In genomic region chr1:84720275-84720780, GRCh38 we compare ENCODE assay signal across 13 cellular contexts. TPM values are rescaled to one million over a fixed set of nuclear protein-coding genes. Genes with fewer than 3 reads are reported as not detected.
DNase-seq lines count a peak whose midpoint lies in the region; ATAC-seq and TF ChIP-seq lines count a peak whose summit lies in the region.
"Had no signal": no experiment of that assay in that cellular context is flagged by ENCODE, and none has a peak within 500 bp of the region (broad histone marks: within the 10 kb centered on the region; RNA-seq: fewer than 3 reads in every experiment).

No MANE protein-coding gene starts in this region.

- no peaks in the 10 kb centered on the region for H3K27me3 Mint-ChIP-seq in mesothelial cell of epicardium (ENCODE audit: low read depth)
- H3K27me3 Mint-ChIP-seq in activated T-helper 17 cell treated with anti-CD3 and anti-CD28 coated beads, Interleukin-2, amount 50 U/mL, for 72 hours: no peaks in the 10 kb centered on the region
- H3K27me3 Mint-ChIP-seq in glutamatergic neuron (ENCODE audit: unreplicated experiment): peaks cover 2% of the 10 kb centered on the region
- H3K27me3 Mint-ChIP-seq: activated naive CD8-positive, alpha-beta T cell had no signal

- intact Hi-C loops in tibial artery (cut with DNase I; ENCODE audit: low total_unique reads): no loop called here

- H3K9me3 ChIP-seq in tibial artery: no peaks in the 10 kb centered on the region

- ATAC-seq in activated T-helper 17 cell treated with anti-CD3 and anti-CD28 coated beads, Interleukin-2, amount 50 U/mL, for 72 hours (replicated peaks): no peak

- H3K4me1 Mint-ChIP-seq in mesothelial cell of epicardium (peaks cover 39% of the 10 kb centered on the region), glutamatergic neuron (ENCODE audit: low read depth, unreplicated experiment) (peaks cover 10% of the 10 kb centered on the region)
- peaks cover 5% of the 10 kb centered on the region for H3K4me1 Mint-ChIP-seq in activated T-helper 17 cell treated with anti-CD3 and anti-CD28 coated beads, Interleukin-2, amount 50 U/mL, for 72 hours

- H3K4me3 Mint-ChIP-seq in mesothelial cell of epicardium: no peak overlapping the region
- no peak overlapping the region for H3K4me3 Mint-ChIP-seq in activated T-helper 17 cell treated with anti-CD3 and anti-CD28 coated beads, Interleukin-2, amount 50 U/mL, for 72 hours
- H3K4me3 Mint-ChIP-seq in glutamatergic neuron (ENCODE audit: unreplicated experiment): no peak overlapping the region
- H3K4me3 Mint-ChIP-seq: activated naive CD8-positive, alpha-beta T cell had no signal

- no peaks in the 10 kb centered on the region for H3K9me3 Mint-ChIP-seq in mesothelial cell of epicardium
- H3K9me3 Mint-ChIP-seq in activated T-helper 17 cell treated with anti-CD3 and anti-CD28 coated beads, Interleukin-2, amount 50 U/mL, for 72 hours: no peaks in the 10 kb centered on the region
- no peaks in the 10 kb centered on the region for H3K9me3 Mint-ChIP-seq in glutamatergic neuron (ENCODE audit: unreplicated experiment)

- H3K27me3 ChIP-seq in tibial artery: no peaks in the 10 kb centered on the region

- H3K4me3 ChIP-seq in tibial artery: no peak overlapping the region
- H3K4me3 ChIP-seq: lung had no signal

- H3K27ac Mint-ChIP-seq in mesothelial cell of epicardium: peak overlapping the region; percentile 89
- no peak overlapping the region for H3K27ac Mint-ChIP-seq in activated T-helper 17 cell treated with anti-CD3 and anti-CD28 coated beads, Interleukin-2, amount 50 U/mL, for 72 hours
- H3K27ac Mint-ChIP-seq in glutamatergic neuron (ENCODE audit: unreplicated experiment): no peak overlapping the region
- H3K27ac Mint-ChIP-seq: activated naive CD8-positive, alpha-beta T cell had no signal

- H3K27ac ChIP-seq in tibial artery: peak overlapping the region; percentile 14 to 59
- H3K27ac ChIP-seq: 22Rv1, epithelial cell of prostate had no signal

- peak; percentile 56 for DNase-seq in DMS 273 (lab: John Stamatoyannopoulos, UW; ENCODE audit: unreplicated experiment)
- DNase-seq in DMS 273 treated with DMSO at 0.1 percent for 48 hours (lab: John Stamatoyannopoulos, UW): no peak
- DNase-seq in astrocyte of the hippocampus (ENCODE audit: low read depth, low spot score): peak; percentile 58
- DNase-seq in mesothelial cell of epicardium (ENCODE audit: low spot score in 2 of 2, unreplicated experiment in 2 of 2): no peak
- no peak for DNase-seq in tibial artery
- no peak for DNase-seq in SW480 (ENCODE audit: low spot score)
- no peak for DNase-seq in glutamatergic neuron
- DNase-seq: NCI-H1694 had no signal

- no peak for TF ChIP-seq CTCF in mesothelial cell of epicardium (IDR thresholded peaks at IDR 0.05; ENCODE audit: unreplicated experiment)
- TF ChIP-seq CTCF in tibial artery (IDR thresholded peaks at IDR 0.05): no peak
- TF ChIP-seq CTCF in glutamatergic neuron (IDR thresholded peaks at IDR 0.05; ENCODE audit: partially characterized antibody, unreplicated experiment): no peak

- no peaks in the 10 kb centered on the region for H3K36me3 ChIP-seq in tibial artery

- H3K36me3 Mint-ChIP-seq in mesothelial cell of epicardium (no peaks in the 10 kb centered on the region), glutamatergic neuron (ENCODE audit: unreplicated experiment) (no peaks in the 10 kb centered on the region)
- no peaks in the 10 kb centered on the region for H3K36me3 Mint-ChIP-seq in activated T-helper 17 cell treated with anti-CD3 and anti-CD28 coated beads, Interleukin-2, amount 50 U/mL, for 72 hours (ENCODE audit: low read depth)
- H3K36me3 Mint-ChIP-seq: activated naive CD8-positive, alpha-beta T cell had no signal

- H3K4me1 ChIP-seq in tibial artery: peaks cover 0 to 23% (median 5%) of the 10 kb centered on the region in 4 donors

RNA-seq across cellular contexts. Expression of gene SSX2IP, which starts 30.1 kb away (rescaled TPM):
- total RNA-seq in mesothelial cell of epicardium (18.2 to 21.3 TPM (median 20.5 TPM) in 3 replicates), glutamatergic neuron (ENCODE audit: unreplicated experiment) (16.0 TPM)
- 10 to 100 TPM in 1 of 2 donors, 1 to 10 TPM in 1; 4.1 to 10.7 TPM for total RNA-seq in activated T-helper 17 cell treated with anti-CD3 and anti-CD28 coated beads, Interleukin-2, amount 50 U/mL, for 72 hours

Comparison
In these comparisons a context has a peak if more than half of its experiments do, and no peak if none do; other contexts are left out.
1. DNase-seq: peak in DMS 273 (single experiment) and astrocyte of the hippocampus (single experiment); none in DMS 273 treated with DMSO at 0.1 percent for 48 hours (single experiment), mesothelial cell of epicardium (0 of 2), tibial artery (0 of 2), SW480 (single experiment) and glutamatergic neuron (single experiment).